Comparison of ENCODE assay signal across 26 cellular contexts in the genomic region with DNA sequence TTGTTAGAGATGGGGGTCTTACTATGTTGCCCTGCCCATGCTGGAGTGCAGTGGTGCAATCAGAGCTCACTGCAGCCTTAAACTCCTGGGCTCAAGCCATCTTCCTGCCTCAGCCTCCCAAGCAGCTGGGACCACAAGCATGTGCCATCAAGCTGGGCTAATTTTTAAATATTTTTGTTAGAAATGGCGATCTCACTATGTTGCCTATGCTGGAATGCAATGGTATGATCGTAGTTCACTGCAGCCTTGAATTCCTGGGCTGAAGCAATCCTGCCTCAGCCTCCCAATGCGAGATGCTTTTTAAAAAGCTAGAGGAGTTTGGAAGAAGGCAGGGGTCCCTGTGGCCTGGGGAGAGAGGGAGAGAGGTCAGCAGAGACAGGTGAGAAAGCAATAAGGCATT.
A peak's percentile ranks its signal among the peaks of the same experiment; 100 is the strongest.
DNase-seq lines count a peak whose midpoint lies in the region; ATAC-seq, FAIRE-seq and TF ChIP-seq lines count a peak whose summit lies in the region.
"Had no signal": no experiment of that assay in that cellular context is flagged by ENCODE, and none has a peak within 500 bp of the region (broad histone marks: within the 10 kb centered on the region; RNA-seq: fewer than 3 reads in every experiment).

No MANE protein-coding gene starts in this region.

- H3K4me1 ChIP-seq in astrocyte (ENCODE audit: insufficient read depth, low read length): peaks cover 11% of the 10 kb centered on the region
- H3K4me1 ChIP-seq: Caco-2 had no signal

- H3K36me3 Mint-ChIP-seq in astrocyte (ENCODE audit: low read depth, unreplicated experiment) (no peaks in the 10 kb centered on the region), endothelial cell (ENCODE audit: low read depth, unreplicated experiment) (peaks cover 10% of the 10 kb centered on the region)
- H3K36me3 Mint-ChIP-seq: CD8-positive, alpha-beta T cell had no signal

- H3K9me3 ChIP-seq in astrocyte (ENCODE audit: insufficient read depth, low read depth, low read length): peaks cover 9% of the 10 kb centered on the region
- H3K9me3 ChIP-seq in iPS-18c (ENCODE audit: control insufficient read depth, insufficient read depth, low read length): peaks cover 40% of the 10 kb centered on the region

- TF ChIP-seq CTCF in astrocyte (IDR thresholded peaks at IDR 0.05; ENCODE audit: insufficient read depth, low read depth, low read length) (no peak), endothelial cell (IDR thresholded peaks at IDR 0.05; ENCODE audit: unreplicated experiment) (no peak)

- no peak for ATAC-seq in HG03442 (IDR thresholded peaks at IDR 0.05; ENCODE audit: unreplicated experiment)
- ATAC-seq: CD8-positive, alpha-beta T cell had no signal

- no peak for FAIRE-seq in astrocyte (lab: Jason Lieb, UNC)
- FAIRE-seq: A204.1, GM12891, GM19239 had no signal

- no peaks in the 10 kb centered on the region for H3K79me2 ChIP-seq in astrocyte (ENCODE audit: insufficient read depth, low read length)

- no peaks in the 10 kb centered on the region for H3K36me3 ChIP-seq in astrocyte (ENCODE audit: insufficient read depth, low read length)
- H3K36me3 ChIP-seq: BLaER1 treated with 17β-estradiol and CSF1 and Interleukin-3, amounts not matched to agents 10 nM and 100 nM had no signal

- no peaks in the 10 kb centered on the region for H3K27me3 ChIP-seq in astrocyte (ENCODE audit: insufficient read depth, low read length)
- H3K27me3 ChIP-seq: BLaER1 treated with 17β-estradiol and CSF1 and Interleukin-3, amounts not matched to agents 10 nM and 100 nM had no signal

- peaks cover 10% of the 10 kb centered on the region for H3K9me3 Mint-ChIP-seq in astrocyte (ENCODE audit: unreplicated experiment)
- peaks cover 51% of the 10 kb centered on the region for H3K9me3 Mint-ChIP-seq in endothelial cell (ENCODE audit: unreplicated experiment)

- no peaks in the 10 kb centered on the region for H3K27me3 Mint-ChIP-seq in astrocyte (ENCODE audit: low read depth, unreplicated experiment)
- peaks cover 2% of the 10 kb centered on the region for H3K27me3 Mint-ChIP-seq in endothelial cell (ENCODE audit: unreplicated experiment)
- H3K27me3 Mint-ChIP-seq: B cell; CD4-positive, alpha-beta T cell had no signal

- H3K4me1 Mint-ChIP-seq in astrocyte (ENCODE audit: low read depth, unreplicated experiment) (no peaks in the 10 kb centered on the region), endothelial cell (ENCODE audit: unreplicated experiment) (no peaks in the 10 kb centered on the region)
- H3K4me1 Mint-ChIP-seq: B cell had no signal

- H3K27ac Mint-ChIP-seq in astrocyte (ENCODE audit: unreplicated experiment): no peak overlapping the region
- H3K27ac Mint-ChIP-seq in endothelial cell (ENCODE audit: unreplicated experiment): no peak overlapping the region
- H3K27ac Mint-ChIP-seq: B cell; CD4-positive, alpha-beta T cell; CD8-positive, alpha-beta T cell had no signal

- DNase-seq in astrocyte (ENCODE audit: low read depth): peak; percentile 14
- DNase-seq in endothelial cell (ENCODE audit: low spot score): no peak
- DNase-seq in D341Med (ENCODE audit: low spot score): no peak
- no peak for DNase-seq in GM03348 (ENCODE audit: low spot score)
- DNase-seq: 8988T; ACHN; AML-193; Caco-2; Calu3; CD4-positive, alpha-beta T cell; CD8-positive, alpha-beta T cell; DMS 273 treated with DMSO at 0.1 percent for 48 hours; DMS153; DMS53; DMS79; DND-41; EL; GDM1 had no signal

- no peak overlapping the region for H3K9ac ChIP-seq in astrocyte (ENCODE audit: low read length)
- H3K9ac ChIP-seq: BLaER1 treated with 17β-estradiol and CSF1 and Interleukin-3, amounts not matched to agents 10 nM and 100 nM had no signal

- H3K27ac ChIP-seq in astrocyte (ENCODE audit: low read depth, low read length): no peak overlapping the region
- H3K27ac ChIP-seq: BLaER1 treated with 17β-estradiol and CSF1 and Interleukin-3, amounts not matched to agents 10 nM and 100 nM; C4-2B had no signal

- H3K4me3 ChIP-seq in astrocyte (ENCODE audit: insufficient read depth, low read depth, low read length) (no peak overlapping the region), iPS-18c (ENCODE audit: insufficient read depth, low read depth, low read length) (peak overlapping the region; percentile 32; the same call in 1 of the 2 replicates)
- H3K4me3 ChIP-seq: BLaER1 treated with 17β-estradiol and CSF1 and Interleukin-3, amounts not matched to agents 10 nM and 100 nM had no signal

- no peak overlapping the region for H3K4me3 Mint-ChIP-seq in astrocyte (ENCODE audit: unreplicated experiment)
- H3K4me3 Mint-ChIP-seq in endothelial cell (ENCODE audit: unreplicated experiment): peak overlapping the region; percentile 62
- H3K4me3 Mint-ChIP-seq: B cell; CD4-positive, alpha-beta T cell; CD8-positive, alpha-beta T cell had no signal

- H3K4me2 ChIP-seq in astrocyte (ENCODE audit: low read length): no peak overlapping the region
- H3K4me2 ChIP-seq: BLaER1 treated with 17β-estradiol and CSF1 and Interleukin-3, amounts not matched to agents 10 nM and 100 nM had no signal

- H2AFZ ChIP-seq in astrocyte (ENCODE audit: low read depth, low read length): no peak overlapping the region

- no peaks in the 10 kb centered on the region for H4K20me1 ChIP-seq in astrocyte (ENCODE audit: insufficient read depth, low read length)
- H4K20me1 ChIP-seq: BLaER1 treated with 17β-estradiol and CSF1 and Interleukin-3, amounts not matched to agents 10 nM and 100 nM had no signal
